ENCODE assay signal across 28 cellular contexts in genomic region chr3:139646505-139646904, GRCh38.
"Had no signal": no experiment of that assay in that cellular context is flagged by ENCODE, and none has a peak within 500 bp of the region (broad histone marks: within the 10 kb centered on the region; RNA-seq: fewer than 3 reads in every experiment).

No MANE protein-coding gene starts in this region.

- H3K36me3 ChIP-seq: neural progenitor cell, ovary, spleen, suprapubic skin, tibial artery, transverse colon, upper lobe of right lung, uterus had no signal

- H3K4me2 ChIP-seq: neural progenitor cell, smooth muscle cell had no signal

- H3K27ac ChIP-seq: neural progenitor cell, ovary, parathyroid adenoma, psoas muscle, skin epidermis, spleen, suprapubic skin, testis, tibial artery, transverse colon, upper lobe of right lung, uterus had no signal

- ATAC-seq: natural killer cell; psoas muscle; right cardiac atrium; sciatic nerve; stimulated activated memory B cell treated with anti-CD40 and anti-IgM and Interleukin-4, amounts not matched to agents 10 μg/mL and 1 μg/mL and 100 μg/mL, for 72 hours; stimulated activated naive CD8-positive, alpha-beta T cell treated with anti-CD3 and anti-CD28 coated beads, Interleukin-15, amount 100 ng/mL, for 72 hours; stimulated activated naive CD8-positive, alpha-beta T cell treated with anti-CD3 and anti-CD28 coated beads, Interleukin-15, Interleukin-2, amounts not matched to agents 100 U/mL and 50 U/mL, for 24 hours; upper lobe of right lung had no signal

- H3K9me3 ChIP-seq: ovary, psoas muscle, suprapubic skin, testis, tibial artery, transverse colon, upper lobe of right lung, uterus had no signal

- H3K4me1 ChIP-seq: neural progenitor cell, parathyroid adenoma, psoas muscle, suprapubic skin, testis, tibial artery, transverse colon, upper lobe of right lung, uterus had no signal

- H2AFZ ChIP-seq: neural progenitor cell, parathyroid adenoma had no signal

- DNase-seq: natural killer cell; occipital lobe; ovary; posterior cingulate gyrus; psoas muscle; right cardiac atrium; spleen; stimulated activated CD4-positive, alpha-beta T cell treated with anti-CD3 and anti-CD28 coated beads, Interleukin-12 subunit alpha, Interleukin-12 subunit beta, amount 100 ng/mL, for 4 hours; stimulated activated CD4-positive, alpha-beta T cell treated with anti-CD3 and anti-CD28 coated beads, Interleukin-1b, Interleukin-23, amount 100 ng/mL, for 48 hours; stimulated activated CD4-positive, alpha-beta T cell treated with anti-CD3 and anti-CD28 coated beads, Interleukin-4, amount 100 ng/mL, for 1 hour; stimulated activated CD4-positive, alpha-beta T cell treated with anti-CD3 and anti-CD28 coated beads, Interleukin-4, amount 100 ng/mL, for 4 hours; stimulated activated CD8-positive, alpha-beta memory T cell treated with anti-CD3 and anti-CD28 coated beads, Interleukin-4, amount 100 ng/mL, for 48 hours; stimulated activated naive CD4-positive, alpha-beta T cell; stimulated activated naive CD8-positive, alpha-beta T cell treated with anti-CD3 and anti-CD28 coated beads, Interleukin-15, amount 100 ng/mL, for 72 hours; stimulated activated naive CD8-positive, alpha-beta T cell treated with anti-CD3 and anti-CD28 coated beads, Interleukin-15, Interleukin-2, amounts not matched to agents 100 U/mL and 50 U/mL, for 24 hours; substantia nigra; testis; tibial artery; transverse colon; upper lobe of right lung; uterus had no signal

- H3K9ac ChIP-seq: neural progenitor cell, parathyroid adenoma had no signal

- H3K27me3 ChIP-seq: neural progenitor cell, ovary, spleen, suprapubic skin, testis, tibial artery, transverse colon, upper lobe of right lung, uterus had no signal

- H3K4me3 ChIP-seq: neural progenitor cell, ovary, psoas muscle, skin epidermis, smooth muscle cell, spleen, suprapubic skin, testis, tibial artery, transverse colon, upper lobe of right lung, uterus had no signal
